Comparison of ENCODE assay signal across 27 cellular contexts in the genomic region with DNA sequence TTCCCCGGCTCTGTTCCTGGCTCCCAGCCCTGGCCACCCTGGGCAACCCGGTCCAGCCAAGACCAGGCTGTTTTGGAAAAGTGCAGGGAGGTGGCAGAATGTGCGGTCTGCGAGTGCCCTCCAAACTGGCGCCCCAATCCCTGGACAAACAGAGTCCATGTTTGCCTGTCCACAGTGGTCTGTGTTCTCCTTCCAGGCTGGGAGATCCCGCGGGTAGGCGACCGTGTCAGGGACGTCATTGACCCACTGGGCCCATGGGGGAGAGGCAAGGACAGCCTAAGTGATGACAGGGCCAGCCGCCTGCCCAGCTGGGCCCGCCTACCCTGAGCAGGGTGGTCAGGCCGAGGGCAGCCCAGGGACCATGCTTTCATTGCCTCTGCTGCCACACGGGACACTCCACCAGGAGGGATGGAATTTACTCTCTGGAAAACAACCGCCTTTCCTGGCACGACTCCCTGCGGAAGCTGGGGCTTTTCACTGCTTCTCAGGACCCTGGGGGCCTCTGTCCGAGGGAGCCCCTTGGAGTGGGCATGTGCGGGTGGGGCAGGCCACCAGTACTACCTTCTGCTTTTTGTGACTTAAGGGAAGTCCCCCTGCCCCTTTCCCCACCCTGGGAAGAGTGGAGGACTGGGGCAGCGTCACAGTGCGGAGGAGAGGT. TPM values are rescaled to one million over a fixed set of nuclear protein-coding genes. Genes with fewer than 3 reads are reported as not detected.
A peak's percentile ranks its signal among the peaks of the same experiment; 100 is the strongest.
DNase-seq lines count a peak whose midpoint lies in the region; ATAC-seq and TF ChIP-seq lines count a peak whose summit lies in the region.
"Had no signal": no experiment of that assay in that cellular context is flagged by ENCODE, and none has a peak within 500 bp of the region (broad histone marks: within the 10 kb centered on the region; RNA-seq: fewer than 3 reads in every experiment).

No MANE protein-coding gene starts in this region.

- H3K36me3 Mint-ChIP-seq in activated CD8-positive, alpha-beta memory T cell treated with anti-CD3 and anti-CD28 coated beads, Interleukin-2, amount 10 ng/mL, durations not matched to agents 7 days and 5 days = no peaks in the 10 kb centered on the region
- no peaks in the 10 kb centered on the region for H3K36me3 Mint-ChIP-seq in chondrocyte (ENCODE audit: low read depth)
- H3K36me3 Mint-ChIP-seq in stimulated activated effector memory CD8-positive, alpha-beta T cell treated with anti-CD3 and anti-CD28 coated beads, Interleukin-12 subunit alpha, Interleukin-12 subunit beta, amount 100 ng/mL, for 72 hours = no peaks in the 10 kb centered on the region
- H3K36me3 Mint-ChIP-seq: IgD-negative memory B cell had no signal

- no peak overlapping the region for H3K27ac Mint-ChIP-seq in activated CD8-positive, alpha-beta memory T cell treated with anti-CD3 and anti-CD28 coated beads, Interleukin-2, amount 10 ng/mL, durations not matched to agents 7 days and 5 days
- H3K27ac Mint-ChIP-seq in chondrocyte (ENCODE audit: unreplicated experiment) = no peak overlapping the region
- H3K27ac Mint-ChIP-seq in stimulated activated effector memory CD8-positive, alpha-beta T cell treated with anti-CD3 and anti-CD28 coated beads, Interleukin-12 subunit alpha, Interleukin-12 subunit beta, amount 100 ng/mL, for 72 hours = no peak overlapping the region
- H3K27ac Mint-ChIP-seq: activated CD8-positive, alpha-beta T cell treated with anti-CD3 and anti-CD28 coated beads, Interleukin-2, amount 10 ng/mL, durations not matched to agents 7 days and 5 days; CD4-positive, alpha-beta T cell; IgD-negative memory B cell had no signal

- H3K27me3 Mint-ChIP-seq in activated CD8-positive, alpha-beta memory T cell treated with anti-CD3 and anti-CD28 coated beads, Interleukin-2, amount 10 ng/mL, durations not matched to agents 7 days and 5 days = peaks cover 9% of the 10 kb centered on the region
- H3K27me3 Mint-ChIP-seq in chondrocyte (ENCODE audit: low read depth) = peaks cover 1% of the 10 kb centered on the region

- ATAC-seq in activated CD8-positive, alpha-beta memory T cell treated with anti-CD3 and anti-CD28 coated beads, Interleukin-2, amount 10 ng/mL, durations not matched to agents 7 days and 5 days = no peak
- peak; percentile 6 for ATAC-seq in stimulated activated effector memory CD8-positive, alpha-beta T cell treated with anti-CD3 and anti-CD28 coated beads, Interleukin-12 subunit alpha, Interleukin-12 subunit beta, amount 100 ng/mL, for 72 hours
- no peak for ATAC-seq in HG03135 (IDR thresholded peaks at IDR 0.05; ENCODE audit: unreplicated experiment)
- no peak for ATAC-seq in stimulated activated naive CD8-positive, alpha-beta T cell treated with anti-CD3 and anti-CD28 coated beads, Interleukin-15, Interleukin-2, amounts not matched to agents 100 U/mL and 50 U/mL, for 24 hours
- ATAC-seq: activated CD8-positive, alpha-beta T cell treated with anti-CD3 and anti-CD28 coated beads, Interleukin-2, amount 10 ng/mL, durations not matched to agents 7 days and 5 days; left lung; psoas muscle had no signal

- no peak overlapping the region for H3K4me3 Mint-ChIP-seq in activated CD8-positive, alpha-beta memory T cell treated with anti-CD3 and anti-CD28 coated beads, Interleukin-2, amount 10 ng/mL, durations not matched to agents 7 days and 5 days
- no peak overlapping the region for H3K4me3 Mint-ChIP-seq in chondrocyte (ENCODE audit: unreplicated experiment)
- H3K4me3 Mint-ChIP-seq in stimulated activated effector memory CD8-positive, alpha-beta T cell treated with anti-CD3 and anti-CD28 coated beads, Interleukin-12 subunit alpha, Interleukin-12 subunit beta, amount 100 ng/mL, for 72 hours = no peak overlapping the region
- H3K4me3 Mint-ChIP-seq: activated CD8-positive, alpha-beta T cell treated with anti-CD3 and anti-CD28 coated beads, Interleukin-2, amount 10 ng/mL, durations not matched to agents 7 days and 5 days; CD4-positive, alpha-beta T cell; central memory CD8-positive, alpha-beta T cell; IgD-negative memory B cell had no signal

- TF ChIP-seq CTCF in chondrocyte (IDR thresholded peaks at IDR 0.05) = no peak

- no peaks in the 10 kb centered on the region for H3K9me3 Mint-ChIP-seq in activated CD8-positive, alpha-beta memory T cell treated with anti-CD3 and anti-CD28 coated beads, Interleukin-2, amount 10 ng/mL, durations not matched to agents 7 days and 5 days (ENCODE audit: low read depth)
- H3K9me3 Mint-ChIP-seq in chondrocyte (ENCODE audit: low read depth) = peaks cover under 1% of the 10 kb centered on the region
- no peaks in the 10 kb centered on the region for H3K9me3 Mint-ChIP-seq in stimulated activated effector memory CD8-positive, alpha-beta T cell treated with anti-CD3 and anti-CD28 coated beads, Interleukin-12 subunit alpha, Interleukin-12 subunit beta, amount 100 ng/mL, for 72 hours
- H3K9me3 Mint-ChIP-seq: CD4-positive, alpha-beta T cell; central memory CD8-positive, alpha-beta T cell had no signal

- peak; percentile 41 for DNase-seq in activated CD8-positive, alpha-beta memory T cell treated with anti-CD3 and anti-CD28 coated beads for 24 hours
- DNase-seq in activated CD8-positive, alpha-beta memory T cell treated with anti-CD3 and anti-CD28 coated beads, Interleukin-2, amount 10 ng/mL, durations not matched to agents 7 days and 5 days = no peak
- DNase-seq in chondrocyte (ENCODE audit: low spot score) = peak; percentile 83
- peak; percentile 82 for DNase-seq in mesenteric fat pad (ENCODE audit: low spot score)
- no peak for DNase-seq in stimulated activated effector memory CD8-positive, alpha-beta T cell treated with anti-CD3 and anti-CD28 coated beads, Interleukin-12 subunit alpha, Interleukin-12 subunit beta, amount 100 ng/mL, for 72 hours (ENCODE audit: low spot score in 2 of 2)
- DNase-seq in iPS-NIHi11 (ENCODE audit: low spot score) = no peak
- no peak for DNase-seq in stimulated activated naive CD8-positive, alpha-beta T cell treated with anti-CD3 and anti-CD28 coated beads, Interleukin-15, Interleukin-2, amounts not matched to agents 100 U/mL and 50 U/mL, for 24 hours
- DNase-seq: activated CD4-positive, alpha-beta T cell treated with anti-CD3 and anti-CD28 coated beads for 1 hour; activated CD8-positive, alpha-beta T cell treated with anti-CD3 and anti-CD28 coated beads, Interleukin-2, amount 10 ng/mL, durations not matched to agents 7 days and 5 days; activated T-cell treated with anti-CD3 and anti-CD28 coated beads, Interleukin-2, amount 50 U/mL, for 1 hour; DMS79 treated with DMSO at 0.1 percent for 48 hours; GDM1; hypothalamus; mesenchymal stem cell; NCI-H146; NCI-H2107; NCI-H345; psoas muscle; Right ventricle myocardium superior; stimulated activated naive CD4-positive, alpha-beta T cell treated with Interleukin-2 at 50 U/mL for 16 hours; T-helper 2 cell; testis had no signal

- CTCF ChIA-PET in activated CD8-positive, alpha-beta memory T cell treated with anti-CD3 and anti-CD28 coated beads, Interleukin-2, amount 10 ng/mL, durations not matched to agents 7 days and 5 days (lab: Charles Lee) = no interaction called here

- H3K4me1 Mint-ChIP-seq in activated CD8-positive, alpha-beta memory T cell treated with anti-CD3 and anti-CD28 coated beads, Interleukin-2, amount 10 ng/mL, durations not matched to agents 7 days and 5 days = no peaks in the 10 kb centered on the region
- H3K4me1 Mint-ChIP-seq in chondrocyte (ENCODE audit: low read depth) = no peaks in the 10 kb centered on the region
- peaks cover 6% of the 10 kb centered on the region for H3K4me1 Mint-ChIP-seq in stimulated activated effector memory CD8-positive, alpha-beta T cell treated with anti-CD3 and anti-CD28 coated beads, Interleukin-12 subunit alpha, Interleukin-12 subunit beta, amount 100 ng/mL, for 72 hours
- H3K4me1 Mint-ChIP-seq: central memory CD8-positive, alpha-beta T cell had no signal

RNA-seq across cellular contexts. Expression of a gene that starts 20.1 kb away (rescaled TPM):
- total RNA-seq in activated CD8-positive, alpha-beta memory T cell treated with anti-CD3 and anti-CD28 coated beads, Interleukin-2, amount 10 ng/mL, durations not matched to agents 7 days and 5 days = not detected
- 2.7 to 4.9 TPM (median 4.7 TPM) in 3 replicates for total RNA-seq in chondrocyte
- 41.9 TPM for total RNA-seq in mesenteric fat pad
- total RNA-seq: activated CD8-positive, alpha-beta T cell treated with anti-CD3 and anti-CD28 coated beads, Interleukin-2, amount 10 ng/mL, durations not matched to agents 7 days and 5 days had no signal

Comparison
In these comparisons a context has a peak if more than half of its experiments do, and no peak if none do; other contexts are left out.
1. DNase-seq: peak in activated CD8-positive, alpha-beta memory T cell treated with anti-CD3 and anti-CD28 coated beads for 24 hours (single experiment), chondrocyte (single experiment) and mesenteric fat pad (single experiment); none in activated CD8-positive, alpha-beta memory T cell treated with anti-CD3 and anti-CD28 coated beads, Interleukin-2, amount 10 ng/mL, durations not matched to agents 7 days and 5 days (single experiment), stimulated activated effector memory CD8-positive, alpha-beta T cell treated with anti-CD3 and anti-CD28 coated beads, Interleukin-12 subunit alpha, Interleukin-12 subunit beta, amount 100 ng/mL, for 72 hours (0 of 2), iPS-NIHi11 (single experiment) and stimulated activated naive CD8-positive, alpha-beta T cell treated with anti-CD3 and anti-CD28 coated beads, Interleukin-15, Interleukin-2, amounts not matched to agents 100 U/mL and 50 U/mL, for 24 hours (single experiment).